1 cellular context compared by ENCODE assay signal in genomic region chr22:29707471-29707870, GRCh38.
TF ChIP-seq lines count a peak whose summit lies in the region.

No MANE protein-coding gene starts in this region.

TF ChIP-seq in H1, 55 proteins besides CTCF, POLR2A, EP300 and RAD21:
- no peak for TF ChIP-seq ATF2 (IDR thresholded peaks at IDR 0.05; ENCODE audit: low read length)
- TF ChIP-seq TEAD4 (IDR thresholded peaks at IDR 0.05; ENCODE audit: low read depth, low read length), result no peak
- no peak for TF ChIP-seq CREB1 (IDR thresholded peaks at IDR 0.05)
- TF ChIP-seq ATF3 (IDR thresholded peaks at IDR 0.05; ENCODE audit: insufficient read depth, low read depth, low read length), result no peak
- TF ChIP-seq BRCA1 (IDR thresholded peaks at IDR 0.05; ENCODE audit: low read depth, low read length), result no peak
- no peak for TF ChIP-seq SIN3A (conservative IDR thresholded peaks at IDR 0.05 in 1 of 2, IDR thresholded peaks at IDR 0.05 in 1 of 2; ENCODE audit: low read depth in 1 of 2, low read length in 2 of 2)
- TF ChIP-seq USF2 (IDR thresholded peaks at IDR 0.05; ENCODE audit: low read length), result no peak
- TF ChIP-seq GABPA (IDR thresholded peaks at IDR 0.05; ENCODE audit: borderline replicate concordance, insufficient read depth, low read length), result no peak
- TF ChIP-seq PHF8 (conservative IDR thresholded peaks at IDR 0.05; ENCODE audit: low read depth, low read length), result no peak
- no peak for TF ChIP-seq MAFK (IDR thresholded peaks at IDR 0.05; ENCODE audit: low read depth, low read length)
- no peak for TF ChIP-seq POU5F1 (IDR thresholded peaks at IDR 0.05; ENCODE audit: low read depth, low read length)
